9 cellular contexts compared by ENCODE assay signal in the genomic region with DNA sequence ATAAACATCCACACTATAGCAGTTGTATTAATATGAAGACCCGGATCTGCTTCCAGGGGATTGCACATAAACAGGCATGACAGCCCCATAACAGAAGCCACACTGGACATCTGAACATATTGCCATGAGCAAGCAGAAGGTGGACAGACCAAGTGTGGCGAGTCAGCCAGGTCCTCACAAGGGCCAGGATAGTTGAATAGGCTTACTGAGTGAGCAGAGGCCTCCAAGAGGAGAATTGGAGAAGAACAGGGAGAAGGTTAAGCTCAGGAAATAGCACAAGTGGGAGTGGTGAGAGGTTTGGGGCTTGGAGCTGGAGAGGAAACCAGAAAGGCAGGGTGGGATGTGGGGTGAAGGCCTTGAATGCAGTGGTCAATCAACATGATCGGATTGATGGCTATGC. TPM values are rescaled to one million over a fixed set of nuclear protein-coding genes. Genes with fewer than 3 reads are reported as not detected.
A peak's percentile ranks its signal among the peaks of the same experiment; 100 is the strongest.
DNase-seq lines count a peak whose midpoint lies in the region; ATAC-seq and TF ChIP-seq lines count a peak whose summit lies in the region.
"Had no signal": no experiment of that assay in that cellular context is flagged by ENCODE, and none has a peak within 500 bp of the region (broad histone marks: within the 10 kb centered on the region; RNA-seq: fewer than 3 reads in every experiment).

No MANE protein-coding gene starts in this region.

- H3K27me3 ChIP-seq in MG63 = no peaks in the 10 kb centered on the region

- peak overlapping the region in 3 of 5 experiments; percentile 29 to 59 (median 43) for H3K27ac Mint-ChIP-seq in brain

- peaks cover 6% of the 10 kb centered on the region for H3K27me3 Mint-ChIP-seq in brain
- H3K27me3 Mint-ChIP-seq in activated T-cell treated with anti-CD3 and anti-CD28 coated beads, Interleukin-2, amount 50 U/mL, for 4 hours (ENCODE audit: low read depth) = peaks cover 2% of the 10 kb centered on the region

- no peak overlapping the region for H3K4me3 Mint-ChIP-seq in brain
- H3K4me3 Mint-ChIP-seq in activated T-cell treated with anti-CD3 and anti-CD28 coated beads, Interleukin-2, amount 50 U/mL, for 4 hours = no peak overlapping the region

- H3K9me3 Mint-ChIP-seq in brain = peaks cover 0 to 3% (median 0%) of the 10 kb centered on the region in 5 experiments
- H3K9me3 Mint-ChIP-seq in activated T-cell treated with anti-CD3 and anti-CD28 coated beads, Interleukin-2, amount 50 U/mL, for 4 hours = no peaks in the 10 kb centered on the region

- DNase-seq in GM03348 (ENCODE audit: low spot score) (peak; percentile 24), MG63 (peak; percentile 26), myocyte (ENCODE audit: low read depth) (peak; percentile 23)
- no peak for DNase-seq in activated T-cell treated with anti-CD3 and anti-CD28 coated beads, Interleukin-2, amount 50 U/mL, for 4 hours
- DNase-seq: activated CD4-positive, alpha-beta T cell treated with anti-CD3 and anti-CD28 coated beads, Interleukin-2, amount 50 U/mL, for 1 hour had no signal

- peaks cover 16% of the 10 kb centered on the region for H3K4me1 Mint-ChIP-seq in brain
- H3K4me1 Mint-ChIP-seq in activated T-cell treated with anti-CD3 and anti-CD28 coated beads, Interleukin-2, amount 50 U/mL, for 4 hours (ENCODE audit: low read depth) = peaks cover 2% of the 10 kb centered on the region

- H3K4me3 ChIP-seq in MG63 = no peak overlapping the region
- H3K4me3 ChIP-seq: lung had no signal

- no peak for TF ChIP-seq CTCF in brain (conservative IDR thresholded peaks at IDR 0.05)

- peaks cover 3% of the 10 kb centered on the region; the same call in 1 of the 2 replicates for H3K36me3 ChIP-seq in MG63

- H3K36me3 Mint-ChIP-seq in brain = peaks cover 4% of the 10 kb centered on the region
- no peaks in the 10 kb centered on the region for H3K36me3 Mint-ChIP-seq in activated T-cell treated with anti-CD3 and anti-CD28 coated beads, Interleukin-2, amount 50 U/mL, for 4 hours (ENCODE audit: insufficient read depth)

- no peaks in the 10 kb centered on the region for H3K9me3 ChIP-seq in MG63

- ATAC-seq in HG03095 (IDR thresholded peaks at IDR 0.05; ENCODE audit: unreplicated experiment) = no peak
- no peak for ATAC-seq in activated T-cell treated with anti-CD3 and anti-CD28 coated beads, Interleukin-2, amount 50 U/mL, for 4 hours
- ATAC-seq in GM19455 (IDR thresholded peaks at IDR 0.05; ENCODE audit: unreplicated experiment) = no peak

RNA-seq across cellular contexts. Expression of gene SLC35C1, which starts 10.8 kb away (rescaled TPM):
- total RNA-seq in MG63 (2014; rRNA removed; shearing (Covaris generic); ENCODE audit: low replicate concordance) = 3.8 and 11.5 TPM in 2 replicates
- 7.7 TPM for polyA plus RNA-seq in brain (ENCODE audit: insufficient read depth, low read depth, low replicate concordance)
- total RNA-seq in myocyte = 6.4 and 6.9 TPM in 2 replicates
- polyA plus RNA-seq in myocyte (2012) = 16.9 TPM
- total RNA-seq in activated T-cell treated with anti-CD3 and anti-CD28 coated beads, Interleukin-2, amount 50 U/mL, for 4 hours = 10 to 100 TPM; 14.7 to 17.5 (median 15.8) TPM

RNA-seq across cellular contexts. Expression of gene CRY2, which starts 31.5 kb away (rescaled TPM):
- total RNA-seq in MG63 (2014; rRNA removed; shearing (Covaris generic); ENCODE audit: low replicate concordance) = 6.5 and 13.0 TPM in 2 replicates
- 18.2 TPM for polyA plus RNA-seq in brain (ENCODE audit: insufficient read depth, low read depth, low replicate concordance)
- 13.5 and 20.0 TPM in 2 replicates for total RNA-seq in myocyte
- polyA plus RNA-seq in myocyte (2012) = 13.2 TPM
- total RNA-seq in activated T-cell treated with anti-CD3 and anti-CD28 coated beads, Interleukin-2, amount 50 U/mL, for 4 hours = 10 to 100 TPM; 19.7 to 21.9 (median 19.9) TPM
